In genomic region chr17:7988750-7989178, GRCh38 we compare ENCODE assay signal across 8 cellular contexts. TPM values are rescaled to one million over a fixed set of nuclear protein-coding genes. Genes with fewer than 3 reads are reported as not detected.
DNase-seq lines count a peak whose midpoint lies in the region; ATAC-seq and TF ChIP-seq lines count a peak whose summit lies in the region.

No MANE protein-coding gene starts in this region.

- no peaks in the 10 kb centered on the region for H3K27me3 Mint-ChIP-seq in activated naive CD8-positive, alpha-beta T cell treated with anti-CD3 and anti-CD28 coated beads for 36 hours
- H3K27me3 Mint-ChIP-seq in glutamatergic neuron (ENCODE audit: unreplicated experiment): peaks cover 2% of the 10 kb centered on the region

- TF ChIP-seq CTCF in glutamatergic neuron (IDR thresholded peaks at IDR 0.05; ENCODE audit: partially characterized antibody, unreplicated experiment): peak; percentile 83

- H3K4me1 Mint-ChIP-seq in activated naive CD8-positive, alpha-beta T cell treated with anti-CD3 and anti-CD28 coated beads for 36 hours: peaks cover 21% of the 10 kb centered on the region
- no peaks in the 10 kb centered on the region for H3K4me1 Mint-ChIP-seq in glutamatergic neuron (ENCODE audit: low read depth, unreplicated experiment)

- no peaks in the 10 kb centered on the region for H3K9me3 Mint-ChIP-seq in activated naive CD8-positive, alpha-beta T cell treated with anti-CD3 and anti-CD28 coated beads for 36 hours
- H3K9me3 Mint-ChIP-seq in glutamatergic neuron (ENCODE audit: unreplicated experiment): no peaks in the 10 kb centered on the region

- ATAC-seq in HG03342 (IDR thresholded peaks at IDR 0.05; ENCODE audit: unreplicated experiment) (no peak), GM19452 (IDR thresholded peaks at IDR 0.05; ENCODE audit: unreplicated experiment) (no peak)

- no peaks in the 10 kb centered on the region for H3K36me3 Mint-ChIP-seq in activated naive CD8-positive, alpha-beta T cell treated with anti-CD3 and anti-CD28 coated beads for 36 hours
- no peaks in the 10 kb centered on the region for H3K36me3 Mint-ChIP-seq in glutamatergic neuron (ENCODE audit: unreplicated experiment)

- peak overlapping the region; percentile 78 for H3K4me3 Mint-ChIP-seq in activated naive CD8-positive, alpha-beta T cell treated with anti-CD3 and anti-CD28 coated beads for 36 hours
- peak overlapping the region; percentile 84 for H3K4me3 Mint-ChIP-seq in glutamatergic neuron (ENCODE audit: unreplicated experiment)

- peak overlapping the region; percentile 85 for H3K27ac Mint-ChIP-seq in activated naive CD8-positive, alpha-beta T cell treated with anti-CD3 and anti-CD28 coated beads for 36 hours
- no peak overlapping the region for H3K27ac Mint-ChIP-seq in glutamatergic neuron (ENCODE audit: unreplicated experiment)

- peak; percentile 86 for DNase-seq in DMS53 treated with DMSO at 0.1 percent for 48 hours (lab: John Stamatoyannopoulos, UW; ENCODE audit: unreplicated experiment)
- peak; percentile 75 for DNase-seq in KG1 (lab: John Stamatoyannopoulos, UW)
- peak; percentile 95 for DNase-seq in OCI-M1 (lab: John Stamatoyannopoulos, UW)
- DNase-seq in activated naive CD8-positive, alpha-beta T cell treated with anti-CD3 and anti-CD28 coated beads for 36 hours: peak; percentile 28
- no peak for DNase-seq in glutamatergic neuron
- DNase-seq in putamen (ENCODE audit: low spot score): peak; percentile 69

RNA-seq across cellular contexts. Expression of gene GUCY2D, which starts 13.7 kb away (rescaled TPM):
- not detected for total RNA-seq in activated naive CD8-positive, alpha-beta T cell treated with anti-CD3 and anti-CD28 coated beads for 36 hours
- not detected for total RNA-seq in glutamatergic neuron (ENCODE audit: unreplicated experiment)

RNA-seq across cellular contexts. Expression of gene ALOX15B, which starts 50.1 kb away (rescaled TPM):
- total RNA-seq in activated naive CD8-positive, alpha-beta T cell treated with anti-CD3 and anti-CD28 coated beads for 36 hours: under 1 TPM in 1 of 2 experiments, not detected in 1; 0.08 TPM
- not detected for total RNA-seq in glutamatergic neuron (ENCODE audit: unreplicated experiment)

RNA-seq across cellular contexts. Expression of gene CNTROB, which starts 56.8 kb away (rescaled TPM):
- 10 to 100 TPM; 45.3 to 45.7 TPM for total RNA-seq in activated naive CD8-positive, alpha-beta T cell treated with anti-CD3 and anti-CD28 coated beads for 36 hours
- total RNA-seq in glutamatergic neuron (ENCODE audit: unreplicated experiment): 55.7 TPM

RNA-seq across cellular contexts. Expression of gene TRAPPC1, which starts 57.0 kb away (rescaled TPM):
- 100 to 1,000 TPM; 131 to 143 TPM for total RNA-seq in activated naive CD8-positive, alpha-beta T cell treated with anti-CD3 and anti-CD28 coated beads for 36 hours
- 214 TPM for total RNA-seq in glutamatergic neuron (ENCODE audit: unreplicated experiment)

RNA-seq across cellular contexts. Expression of gene KCNAB3, which starts 59.1 kb away (rescaled TPM):
- 1 to 10 TPM; 7.5 to 8.4 TPM for total RNA-seq in activated naive CD8-positive, alpha-beta T cell treated with anti-CD3 and anti-CD28 coated beads for 36 hours
- total RNA-seq in glutamatergic neuron (ENCODE audit: unreplicated experiment): 12.3 TPM
